ENCODE assay signal across 14 cellular contexts in the genomic region with DNA sequence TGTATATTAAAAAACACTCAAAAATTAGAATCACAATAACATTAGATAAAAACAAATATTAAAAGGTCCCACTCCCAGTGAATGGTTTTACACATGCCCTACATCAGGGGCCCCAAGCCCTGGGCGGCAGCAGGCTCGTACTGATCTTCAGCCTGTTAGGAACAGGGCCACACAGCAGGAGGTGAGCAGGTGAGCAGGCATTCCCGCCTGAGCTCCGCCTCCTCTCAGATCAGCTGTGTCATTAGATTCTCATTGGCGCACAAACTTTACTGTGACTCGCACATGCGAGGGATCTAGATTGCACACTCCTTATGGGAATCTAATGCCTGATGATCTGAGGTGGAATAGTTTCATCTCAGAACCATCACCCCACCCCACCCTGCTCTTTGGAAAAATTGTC.
DNase-seq lines count a peak whose midpoint lies in the region; ATAC-seq, FAIRE-seq and TF ChIP-seq lines count a peak whose summit lies in the region.
"Had no signal": no experiment of that assay in that cellular context is flagged by ENCODE, and none has a peak within 500 bp of the region (broad histone marks: within the 10 kb centered on the region; RNA-seq: fewer than 3 reads in every experiment).

No MANE protein-coding gene starts in this region.

- H3K27me3 Mint-ChIP-seq in activated naive CD4-positive, alpha-beta T cell treated with anti-CD3 and anti-CD28 coated beads, Interleukin-2, amount 50 U/mL, for 24 hours, result no peaks in the 10 kb centered on the region
- no peaks in the 10 kb centered on the region for H3K27me3 Mint-ChIP-seq in activated naive CD4-positive, alpha-beta T cell treated with anti-CD3 and anti-CD28 coated beads, Interleukin-2, amount 10 ng/mL, durations not matched to agents 7 days and 5 days
- H3K27me3 Mint-ChIP-seq: activated naive CD8-positive, alpha-beta T cell treated with anti-CD3 and anti-CD28 coated beads, Interleukin-2, amount 10 ng/mL, durations not matched to agents 7 days and 5 days; IgD-negative memory B cell had no signal

- TF ChIP-seq POLR2A in testis (IDR thresholded peaks at IDR 0.05), result no peak

- H3K4me3 Mint-ChIP-seq in activated naive CD4-positive, alpha-beta T cell treated with anti-CD3 and anti-CD28 coated beads, Interleukin-2, amount 50 U/mL, for 24 hours, result no peak overlapping the region
- H3K4me3 Mint-ChIP-seq in activated naive CD4-positive, alpha-beta T cell treated with anti-CD3 and anti-CD28 coated beads, Interleukin-2, amount 10 ng/mL, durations not matched to agents 7 days and 5 days, result no peak overlapping the region
- H3K4me3 Mint-ChIP-seq: activated naive CD8-positive, alpha-beta T cell treated with anti-CD3 and anti-CD28 coated beads, Interleukin-2, amount 10 ng/mL, durations not matched to agents 7 days and 5 days; IgD-negative memory B cell had no signal

- H3K27me3 ChIP-seq in SJSA1 (replicated peaks), result no peaks in the 10 kb centered on the region
- H3K27me3 ChIP-seq in testis, result no peaks in the 10 kb centered on the region
- H3K27me3 ChIP-seq: BE2C had no signal

- H3K27ac Mint-ChIP-seq in activated naive CD4-positive, alpha-beta T cell treated with anti-CD3 and anti-CD28 coated beads, Interleukin-2, amount 50 U/mL, for 24 hours, result peak overlapping the region; percentile 88
- no peak overlapping the region for H3K27ac Mint-ChIP-seq in activated naive CD4-positive, alpha-beta T cell treated with anti-CD3 and anti-CD28 coated beads, Interleukin-2, amount 10 ng/mL, durations not matched to agents 7 days and 5 days
- H3K27ac Mint-ChIP-seq: IgD-negative memory B cell had no signal

- H3K9me3 Mint-ChIP-seq in activated naive CD4-positive, alpha-beta T cell treated with anti-CD3 and anti-CD28 coated beads, Interleukin-2, amount 50 U/mL, for 24 hours, result no peaks in the 10 kb centered on the region
- H3K9me3 Mint-ChIP-seq in activated naive CD4-positive, alpha-beta T cell treated with anti-CD3 and anti-CD28 coated beads, Interleukin-2, amount 10 ng/mL, durations not matched to agents 7 days and 5 days, result no peaks in the 10 kb centered on the region
- H3K9me3 Mint-ChIP-seq: IgD-negative memory B cell had no signal

- peaks cover 33% of the 10 kb centered on the region for H3K4me1 ChIP-seq in SJSA1 (replicated peaks)
- peaks cover 10% of the 10 kb centered on the region for H3K4me1 ChIP-seq in testis
- H3K4me1 ChIP-seq: BE2C had no signal

- H3K9me3 ChIP-seq in SJSA1 (replicated peaks) (no peaks in the 10 kb centered on the region), testis (no peaks in the 10 kb centered on the region)
- H3K9me3 ChIP-seq: BE2C had no signal

- H3K27ac ChIP-seq in SJSA1 (peak overlapping the region; percentile 99), epithelial cell of prostate (peak overlapping the region; percentile 96), testis (peak overlapping the region; percentile 41 to 80)

- peaks cover 49% of the 10 kb centered on the region for H3K4me1 Mint-ChIP-seq in activated naive CD4-positive, alpha-beta T cell treated with anti-CD3 and anti-CD28 coated beads, Interleukin-2, amount 50 U/mL, for 24 hours
- H3K4me1 Mint-ChIP-seq in activated naive CD4-positive, alpha-beta T cell treated with anti-CD3 and anti-CD28 coated beads, Interleukin-2, amount 10 ng/mL, durations not matched to agents 7 days and 5 days, result peaks cover 30% of the 10 kb centered on the region

- no peak for FAIRE-seq in D721Med (lab: Jason Lieb, UNC)

- CTCF ChIA-PET in activated naive CD4-positive, alpha-beta T cell treated with anti-CD3 and anti-CD28 coated beads, Interleukin-2, amount 10 ng/mL, durations not matched to agents 7 days and 5 days (lab: Charles Lee), result no interaction called here

- ATAC-seq in sciatic nerve, result no peak

- peaks cover 27% of the 10 kb centered on the region for H3K36me3 ChIP-seq in SJSA1
- H3K36me3 ChIP-seq in testis (ENCODE audit: low read depth, missing control alignments), result no peaks in the 10 kb centered on the region
- H3K36me3 ChIP-seq: BE2C had no signal

- no peak for DNase-seq in activated naive CD4-positive, alpha-beta T cell treated with anti-CD3 and anti-CD28 coated beads, Interleukin-2, amount 10 ng/mL, durations not matched to agents 7 days and 5 days
- no peak for DNase-seq in SJSA1 (ENCODE audit: low read depth in 1 of 2, low spot score in 2 of 2)
- DNase-seq in epithelial cell of prostate (ENCODE audit: low read depth, low spot score), result peak; percentile 22
- DNase-seq in testis, result no peak
- no peak for DNase-seq in AG20443 (ENCODE audit: low spot score)
- no peak for DNase-seq in D721Med (ENCODE audit: insufficient read length, low spot score)
- DNase-seq in sciatic nerve (ENCODE audit: low spot score), result no peak
- DNase-seq: activated naive CD8-positive, alpha-beta T cell treated with anti-CD3 and anti-CD28 coated beads, Interleukin-2, amount 10 ng/mL, durations not matched to agents 7 days and 5 days; BE2C; NCI-H1694; stimulated activated CD4-positive, alpha-beta T cell treated with anti-CD3 and anti-CD28 coated beads, Interleukin-1b, Interleukin-23, amount 100 ng/mL, for 48 hours had no signal

- no peak for TF ChIP-seq CTCF in testis (IDR thresholded peaks at IDR 0.05)
- no peak for TF ChIP-seq CTCF in D721Med (IDR thresholded peaks at IDR 0.05; ENCODE audit: insufficient read depth, missing control alignments)

- H3K4me3 ChIP-seq in SJSA1, result no peak overlapping the region
- H3K4me3 ChIP-seq in testis, result no peak overlapping the region
- H3K4me3 ChIP-seq: coronary artery had no signal

- peaks cover 22% of the 10 kb centered on the region for H3K36me3 Mint-ChIP-seq in activated naive CD4-positive, alpha-beta T cell treated with anti-CD3 and anti-CD28 coated beads, Interleukin-2, amount 50 U/mL, for 24 hours
- H3K36me3 Mint-ChIP-seq in activated naive CD4-positive, alpha-beta T cell treated with anti-CD3 and anti-CD28 coated beads, Interleukin-2, amount 10 ng/mL, durations not matched to agents 7 days and 5 days, result peaks cover 48% of the 10 kb centered on the region

- intact Hi-C loops in testis (cut with DNase I; ENCODE audit: low total_unique reads) (no loop called here), sciatic nerve (cut with DNase I) (no loop called here)

- WGBS in testis, 2 donors, result 95 to 98% methylated on average over 7 of the region's 7 CpGs
